ENCODE assay signal across 26 cellular contexts in genomic region chr7:69199661-69200060, GRCh38.
DNase-seq lines count a peak whose midpoint lies in the region; ATAC-seq and TF ChIP-seq lines count a peak whose summit lies in the region.
"Had no signal": no experiment of that assay in that cellular context is flagged by ENCODE, and none has a peak within 500 bp of the region (broad histone marks: within the 10 kb centered on the region; RNA-seq: fewer than 3 reads in every experiment).

No MANE protein-coding gene starts in this region.

- no peak for DNase-seq in left ventricle myocardium inferior
- DNase-seq in heart left ventricle: no peak
- DNase-seq in NCI-H69 (lab: John Stamatoyannopoulos, UW): peak; percentile 45
- DNase-seq in central memory CD8-positive, alpha-beta T cell (ENCODE audit: low spot score in 2 of 2): no peak
- DNase-seq in NCI-H1436 treated with DMSO at 0.1 percent for 48 hours (lab: John Stamatoyannopoulos, UW): no peak
- no peak for DNase-seq in T-helper 17 cell
- DNase-seq: activated CD8-positive, alpha-beta memory T cell treated with anti-CD3 and anti-CD28 coated beads, Interleukin-2, amount 50 U/mL, for 4 hours; adrenal gland; DMS 273 treated with DMSO at 0.1 percent for 48 hours; erythroblast; heart right ventricle; IMR-90; NCI-H1417; NCI-H510A; nephron progenitor cell; pancreas; right cardiac atrium; SJCRH30; stimulated activated CD4-positive, alpha-beta T cell treated with anti-CD3 and anti-CD28 coated beads, Interleukin-12 subunit alpha, Interleukin-12 subunit beta, amount 100 ng/mL, for 4 hours; stimulated activated CD4-positive, alpha-beta T cell treated with anti-CD3 and anti-CD28 coated beads, Interleukin-4, amount 100 ng/mL, for 24 hours; thyroid gland had no signal

- H3K36me3 ChIP-seq in left ventricle myocardium inferior (no peaks in the 10 kb centered on the region), heart left ventricle (no peaks in the 10 kb centered on the region)
- H3K36me3 ChIP-seq: adrenal gland, heart right ventricle, pancreas, SJCRH30, thyroid gland had no signal

- H3K36me3 Mint-ChIP-seq in central memory CD8-positive, alpha-beta T cell (ENCODE audit: insufficient read depth): peaks cover 2% of the 10 kb centered on the region
- peaks cover 6% of the 10 kb centered on the region for H3K36me3 Mint-ChIP-seq in stimulated activated memory B cell treated with anti-CD40 and anti-IgM and Interleukin-4, amounts not matched to agents 10 μg/mL and 1 μg/mL and 100 μg/mL, for 72 hours
- H3K36me3 Mint-ChIP-seq in T-helper 17 cell (ENCODE audit: low read depth): no peaks in the 10 kb centered on the region
- H3K36me3 Mint-ChIP-seq: brain had no signal

- H3K27ac Mint-ChIP-seq in central memory CD8-positive, alpha-beta T cell (ENCODE audit: low read depth): peak overlapping the region; percentile 78
- peak overlapping the region; percentile 67 for H3K27ac Mint-ChIP-seq in stimulated activated memory B cell treated with anti-CD40 and anti-IgM and Interleukin-4, amounts not matched to agents 10 μg/mL and 1 μg/mL and 100 μg/mL, for 72 hours
- H3K27ac Mint-ChIP-seq in T-helper 17 cell: no peak overlapping the region
- H3K27ac Mint-ChIP-seq: nephron progenitor cell had no signal

- peaks cover 15% of the 10 kb centered on the region for H3K4me1 Mint-ChIP-seq in central memory CD8-positive, alpha-beta T cell
- peaks cover 10% of the 10 kb centered on the region for H3K4me1 Mint-ChIP-seq in stimulated activated memory B cell treated with anti-CD40 and anti-IgM and Interleukin-4, amounts not matched to agents 10 μg/mL and 1 μg/mL and 100 μg/mL, for 72 hours
- H3K4me1 Mint-ChIP-seq in T-helper 17 cell: no peaks in the 10 kb centered on the region
- H3K4me1 Mint-ChIP-seq: nephron progenitor cell had no signal

- peaks cover 37% of the 10 kb centered on the region for H3K9me3 ChIP-seq in left ventricle myocardium inferior (replicated peaks)
- peaks cover 0 to 32% (median 6%) of the 10 kb centered on the region in 12 donors for H3K9me3 ChIP-seq in heart left ventricle
- no peaks in the 10 kb centered on the region for H3K9me3 ChIP-seq in T-helper 17 cell (ENCODE audit: control insufficient read depth, low read length, poor library complexity, severe bottlenecking)
- H3K9me3 ChIP-seq: adrenal gland, pancreas, thyroid gland had no signal

- H3K4me3 Mint-ChIP-seq in central memory CD8-positive, alpha-beta T cell: no peak overlapping the region
- H3K4me3 Mint-ChIP-seq in stimulated activated memory B cell treated with anti-CD40 and anti-IgM and Interleukin-4, amounts not matched to agents 10 μg/mL and 1 μg/mL and 100 μg/mL, for 72 hours: no peak overlapping the region
- no peak overlapping the region for H3K4me3 Mint-ChIP-seq in T-helper 17 cell
- H3K4me3 Mint-ChIP-seq: brain; nephron progenitor cell; stimulated activated naive CD8-positive, alpha-beta T cell treated with anti-CD3 and anti-CD28 coated beads, Interleukin-15, Interleukin-2, amounts not matched to agents 100 ng/mL and 50 ng/mL, for 24 hours had no signal

- ATAC-seq in heart left ventricle (no peak), T-helper 17 cell (no peak), GM18505 (IDR thresholded peaks at IDR 0.05; ENCODE audit: unreplicated experiment) (no peak)
- ATAC-seq in central memory CD8-positive, alpha-beta T cell (replicated peaks; ENCODE audit: extremely low read depth, poor library complexity, severe bottlenecking): no peak
- no peak for ATAC-seq in stimulated activated memory B cell treated with anti-CD40 and anti-IgM and Interleukin-4, amounts not matched to agents 10 μg/mL and 1 μg/mL and 100 μg/mL, for 72 hours
- ATAC-seq: heart right ventricle, pancreas, right cardiac atrium had no signal

- intact Hi-C loops in left ventricle myocardium inferior (cut with micrococcal nuclease) (no loop called here), heart left ventricle (cut with DNase I) (loop anchor here in 1 of 10 donors (10.0 kb wide), 1 partner anchor 1395 kb away; no protein-coding TSS in a partner anchor)

- TF ChIP-seq CTCF in left ventricle myocardium inferior (IDR thresholded peaks at IDR 0.05; ENCODE audit: borderline replicate concordance): no peak
- no peak for TF ChIP-seq CTCF in heart left ventricle (IDR thresholded peaks at IDR 0.05)

- TF ChIP-seq POLR2A in heart left ventricle (IDR thresholded peaks at IDR 0.05) (no peak), GM18505 (IDR thresholded peaks at IDR 0.05; ENCODE audit: borderline replicate concordance, extremely low read depth, insufficient read depth, insufficient read length) (no peak)

- H3K27me3 ChIP-seq in left ventricle myocardium inferior (ENCODE audit: low read depth) (no peaks in the 10 kb centered on the region), heart left ventricle (no peaks in the 10 kb centered on the region)
- H3K27me3 ChIP-seq: adrenal gland, heart right ventricle, pancreas, SJCRH30, thyroid gland had no signal

- no peaks in the 10 kb centered on the region for H3K4me1 ChIP-seq in left ventricle myocardium inferior
- no peaks in the 10 kb centered on the region for H3K4me1 ChIP-seq in heart left ventricle
- H3K4me1 ChIP-seq: adrenal gland, heart right ventricle, pancreas, SJCRH30, thyroid gland had no signal

- H3K27ac ChIP-seq in left ventricle myocardium inferior (replicated peaks): peak overlapping the region; percentile 30
- H3K27ac ChIP-seq in heart left ventricle: no peak overlapping the region
- H3K27ac ChIP-seq: C4-2B, pancreas, SJCRH30, thyroid gland had no signal

- H3K4me3 ChIP-seq in left ventricle myocardium inferior: no peak overlapping the region
- H3K4me3 ChIP-seq in heart left ventricle: no peak overlapping the region
- H3K4me3 ChIP-seq: adrenal gland, heart right ventricle, pancreas, SJCRH30, thyroid gland had no signal

- WGBS in heart left ventricle, 4 donors: 18 to 65% (median 45%) methylated on average over 1 of the region's 1 CpG

- peaks cover 20% of the 10 kb centered on the region for H3K9me3 Mint-ChIP-seq in central memory CD8-positive, alpha-beta T cell
- H3K9me3 Mint-ChIP-seq in stimulated activated memory B cell treated with anti-CD40 and anti-IgM and Interleukin-4, amounts not matched to agents 10 μg/mL and 1 μg/mL and 100 μg/mL, for 72 hours: peaks cover 15% of the 10 kb centered on the region

- no peaks in the 10 kb centered on the region for H3K27me3 Mint-ChIP-seq in central memory CD8-positive, alpha-beta T cell
- H3K27me3 Mint-ChIP-seq in stimulated activated memory B cell treated with anti-CD40 and anti-IgM and Interleukin-4, amounts not matched to agents 10 μg/mL and 1 μg/mL and 100 μg/mL, for 72 hours: no peaks in the 10 kb centered on the region
- no peaks in the 10 kb centered on the region for H3K27me3 Mint-ChIP-seq in T-helper 17 cell
- H3K27me3 Mint-ChIP-seq: brain; stimulated activated naive CD8-positive, alpha-beta T cell treated with anti-CD3 and anti-CD28 coated beads, Interleukin-15, Interleukin-2, amounts not matched to agents 100 ng/mL and 50 ng/mL, for 24 hours had no signal
